In genomic region chr5:147626494-147626893, GRCh38 we compare ENCODE assay signal across 1 cellular context.
TF ChIP-seq lines count a peak whose summit lies in the region.

No MANE protein-coding gene starts in this region.

TF ChIP-seq in H1, 55 proteins besides CTCF, POLR2A, EP300 and RAD21 (continued from another document):
- no peak for TF ChIP-seq SRF (IDR thresholded peaks at IDR 0.05; ENCODE audit: low read depth, low read length)
- TF ChIP-seq SP2 (IDR thresholded peaks at IDR 0.05; ENCODE audit: low read length): no peak
- TF ChIP-seq SAP30 (IDR thresholded peaks at IDR 0.05; ENCODE audit: insufficient read depth, insufficient replicate concordance, low read length): no peak
- no peak for TF ChIP-seq CBX5 (IDR thresholded peaks at IDR 0.05; ENCODE audit: low read depth, low read length)
- no peak for TF ChIP-seq BCL11A (IDR thresholded peaks at IDR 0.05; ENCODE audit: low read depth in 2 of 2, low read length in 2 of 2)
- TF ChIP-seq SP1 (IDR thresholded peaks at IDR 0.05; ENCODE audit: low read depth, low read length): no peak
TF ChIP-seq in H1: peak in this region for 0.
